17 cellular contexts compared by ENCODE assay signal in the genomic region with DNA sequence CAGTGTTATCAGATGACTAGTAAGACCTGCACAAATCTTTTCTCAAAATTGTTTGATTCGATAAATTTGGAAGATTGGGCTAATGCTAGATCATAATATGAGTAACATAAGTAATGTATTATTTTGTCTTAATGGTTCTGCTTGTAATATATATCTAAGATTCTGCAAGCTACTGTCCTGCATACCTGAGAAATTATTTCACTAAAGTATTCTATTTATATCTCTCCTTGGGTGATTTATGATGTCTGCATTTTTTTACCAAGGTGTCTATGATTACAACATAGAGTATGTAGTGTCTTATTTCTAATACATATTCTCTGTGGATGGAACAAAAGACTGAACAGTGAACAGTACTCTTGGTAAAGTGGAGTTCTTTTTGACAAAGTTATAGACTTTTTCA.
"Had no signal": no experiment of that assay in that cellular context is flagged by ENCODE, and none has a peak within 500 bp of the region (broad histone marks: within the 10 kb centered on the region; RNA-seq: fewer than 3 reads in every experiment).

No MANE protein-coding gene starts in this region.

- H3K9me3 Mint-ChIP-seq: activated CD8-positive, alpha-beta T cell treated with anti-CD3 and anti-CD28 coated beads for 36 hours; central memory CD8-positive, alpha-beta T cell; dendritic cell treated with granulocyte-macrophage colony-stimulating factor and Interleukin-4, amounts not matched to agents 40 ng/mL and 50 ng/mL, for 4 days; effector memory CD8-positive, alpha-beta T cell; natural killer cell treated with Interleukin-12 subunit alpha and Interleukin-12 subunit beta and Interleukin-15 and Interleukin-18, amount 100 ng/mL, for 72 hours had no signal

- H3K27ac Mint-ChIP-seq: activated CD4-positive, alpha-beta T cell treated with anti-CD3 and anti-CD28 coated beads for 36 hours; activated CD8-positive, alpha-beta T cell treated with anti-CD3 and anti-CD28 coated beads for 36 hours; dendritic cell treated with granulocyte-macrophage colony-stimulating factor and Interleukin-4, amounts not matched to agents 40 ng/mL and 50 ng/mL, for 4 days; effector memory CD8-positive, alpha-beta T cell; natural killer cell treated with Interleukin-12 subunit alpha and Interleukin-12 subunit beta and Interleukin-15 and Interleukin-18, amount 100 ng/mL, for 72 hours had no signal

- H3K4me3 Mint-ChIP-seq: activated CD4-positive, alpha-beta T cell treated with anti-CD3 and anti-CD28 coated beads for 36 hours; activated CD8-positive, alpha-beta T cell treated with anti-CD3 and anti-CD28 coated beads for 36 hours; central memory CD8-positive, alpha-beta T cell; dendritic cell treated with granulocyte-macrophage colony-stimulating factor and Interleukin-4, amounts not matched to agents 40 ng/mL and 50 ng/mL, for 4 days; effector memory CD8-positive, alpha-beta T cell; natural killer cell treated with Interleukin-12 subunit alpha and Interleukin-12 subunit beta and Interleukin-15 and Interleukin-18, amount 100 ng/mL, for 72 hours had no signal

- H3K4me3 ChIP-seq: mucosa of descending colon, prostate gland had no signal

- ATAC-seq: activated CD4-positive, alpha-beta T cell treated with anti-CD3 and anti-CD28 coated beads for 36 hours; activated CD8-positive, alpha-beta T cell treated with anti-CD3 and anti-CD28 coated beads for 36 hours; effector memory CD8-positive, alpha-beta T cell; left colon; mucosa of descending colon; natural killer cell treated with Interleukin-12 subunit alpha and Interleukin-12 subunit beta and Interleukin-15 and Interleukin-18, amount 100 ng/mL, for 72 hours; sciatic nerve had no signal

- H3K27me3 Mint-ChIP-seq: central memory CD8-positive, alpha-beta T cell; dendritic cell treated with granulocyte-macrophage colony-stimulating factor and Interleukin-4, amounts not matched to agents 40 ng/mL and 50 ng/mL, for 4 days; effector memory CD8-positive, alpha-beta T cell had no signal

- H3K9me3 ChIP-seq: mucosa of descending colon, prostate gland had no signal

- H3K36me3 ChIP-seq: prostate gland had no signal

- H3K27ac ChIP-seq: prostate gland had no signal

- H3K4me1 Mint-ChIP-seq: activated CD4-positive, alpha-beta T cell treated with anti-CD3 and anti-CD28 coated beads for 36 hours; central memory CD8-positive, alpha-beta T cell had no signal

- H3K4me1 ChIP-seq: prostate gland had no signal

- H3K36me3 Mint-ChIP-seq: natural killer cell treated with Interleukin-12 subunit alpha and Interleukin-12 subunit beta and Interleukin-15 and Interleukin-18, amount 100 ng/mL, for 72 hours had no signal

- DNase-seq: activated CD4-positive, alpha-beta T cell treated with anti-CD3 and anti-CD28 coated beads for 36 hours; activated CD8-positive, alpha-beta memory T cell treated with anti-CD3 and anti-CD28 coated beads, Interleukin-2, amount 50 U/mL, for 48 hours; activated CD8-positive, alpha-beta T cell treated with anti-CD3 and anti-CD28 coated beads for 36 hours; activated naive CD4-positive, alpha-beta T cell treated with Interleukin-2 at 50 U/mL for 16 hours; effector memory CD8-positive, alpha-beta T cell; glutamatergic neuron; left colon; mucosa of descending colon; nucleus accumbens; stimulated activated CD4-positive, alpha-beta T cell treated with anti-CD3 and anti-CD28 coated beads, Interleukin-12 subunit alpha, Interleukin-12 subunit beta, amount 100 ng/mL, for 4 hours; stimulated activated naive CD4-positive, alpha-beta T cell; T-helper 9 cell had no signal
